23 cellular contexts compared by ENCODE assay signal in genomic region chr13:25490236-25490635, GRCh38.
"Had no signal": no experiment of that assay in that cellular context is flagged by ENCODE, and none has a peak within 500 bp of the region (broad histone marks: within the 10 kb centered on the region; RNA-seq: fewer than 3 reads in every experiment).

No MANE protein-coding gene starts in this region.

- H3K36me3 ChIP-seq: esophagus squamous epithelium, neural progenitor cell, ovary, stomach, thoracic aorta, upper lobe of left lung had no signal

- H3K4me3 Mint-ChIP-seq: activated CD4-positive, alpha-beta T cell treated with anti-CD3 and anti-CD28 coated beads, Interleukin-2, amount 10 ng/mL, durations not matched to agents 7 days and 5 days; activated CD8-positive, alpha-beta T cell treated with anti-CD3 and anti-CD28 coated beads, Interleukin-2, amount 10 ng/mL, durations not matched to agents 7 days and 5 days; activated naive CD8-positive, alpha-beta T cell treated with anti-CD3 and anti-CD28 coated beads, Interleukin-2, amount 10 ng/mL, durations not matched to agents 7 days and 5 days; activated T-cell treated with anti-CD3 and anti-CD28 coated beads, Interleukin-2, amount 50 U/mL, for 24 hours; memory B cell; naive B cell; neural progenitor cell had no signal

- H3K4me2 ChIP-seq: hepatocyte, neural progenitor cell, smooth muscle cell had no signal

- H2AFZ ChIP-seq: hepatocyte, neural progenitor cell had no signal

- DNase-seq: activated CD4-positive, alpha-beta T cell treated with anti-CD3 and anti-CD28 coated beads, Interleukin-2, amount 10 ng/mL, durations not matched to agents 7 days and 5 days; activated CD8-positive, alpha-beta T cell treated with anti-CD3 and anti-CD28 coated beads, Interleukin-2, amount 10 ng/mL, durations not matched to agents 7 days and 5 days; activated naive CD4-positive, alpha-beta T cell treated with Interleukin-2 at 50 U/mL for 16 hours; activated naive CD8-positive, alpha-beta T cell treated with anti-CD3 and anti-CD28 coated beads, Interleukin-2, amount 10 ng/mL, durations not matched to agents 7 days and 5 days; activated T-cell treated with anti-CD3 and anti-CD28 coated beads, Interleukin-2, amount 50 U/mL, for 24 hours; body of pancreas; central memory CD4-positive, alpha-beta T cell; esophagus squamous epithelium; mucosa of descending colon; naive B cell; ovary; stimulated activated CD4-positive, alpha-beta T cell treated with anti-CD3 and anti-CD28 coated beads, Interleukin-4, amount 100 ng/mL, for 1 hour; stomach had no signal

- H3K79me2 ChIP-seq: hepatocyte had no signal

- ATAC-seq: activated CD8-positive, alpha-beta T cell treated with anti-CD3 and anti-CD28 coated beads, Interleukin-2, amount 10 ng/mL, durations not matched to agents 7 days and 5 days; body of pancreas; mucosa of descending colon; sciatic nerve had no signal

- H3K4me1 ChIP-seq: body of pancreas, esophagus squamous epithelium, stomach, upper lobe of left lung had no signal

- H3K9me3 Mint-ChIP-seq: activated CD4-positive, alpha-beta T cell treated with anti-CD3 and anti-CD28 coated beads, Interleukin-2, amount 10 ng/mL, durations not matched to agents 7 days and 5 days; activated naive CD8-positive, alpha-beta T cell treated with anti-CD3 and anti-CD28 coated beads, Interleukin-2, amount 10 ng/mL, durations not matched to agents 7 days and 5 days; activated T-cell treated with anti-CD3 and anti-CD28 coated beads, Interleukin-2, amount 50 U/mL, for 24 hours; activated T-helper 2 cell treated with anti-CD3 and anti-CD28 coated beads, Interferon-gamma antibody, Interleukin-2, Interleukin-4, amounts not matched to agents 10 μg/mL and 5 μg/mL and 100 μg/mL, durations not matched to agents 14 hours and 24 hours and 36 hours; neural progenitor cell had no signal

- H3K9me3 ChIP-seq: body of pancreas, esophagus squamous epithelium, mucosa of descending colon, ovary, thoracic aorta, upper lobe of left lung had no signal

- H3K4me3 ChIP-seq: body of pancreas, coronary artery, esophagus squamous epithelium, hepatocyte, mucosa of descending colon, neural progenitor cell, ovary, smooth muscle cell, stomach, thoracic aorta, upper lobe of left lung had no signal

- FAIRE-seq: endothelial cell of umbilical vein had no signal

- H3K27ac Mint-ChIP-seq: activated CD4-positive, alpha-beta T cell treated with anti-CD3 and anti-CD28 coated beads, Interleukin-2, amount 10 ng/mL, durations not matched to agents 7 days and 5 days; activated CD8-positive, alpha-beta T cell treated with anti-CD3 and anti-CD28 coated beads, Interleukin-2, amount 10 ng/mL, durations not matched to agents 7 days and 5 days; activated naive CD8-positive, alpha-beta T cell treated with anti-CD3 and anti-CD28 coated beads, Interleukin-2, amount 10 ng/mL, durations not matched to agents 7 days and 5 days; activated T-cell treated with anti-CD3 and anti-CD28 coated beads, Interleukin-2, amount 50 U/mL, for 24 hours; activated T-helper 2 cell treated with anti-CD3 and anti-CD28 coated beads, Interferon-gamma antibody, Interleukin-2, Interleukin-4, amounts not matched to agents 10 μg/mL and 5 μg/mL and 100 μg/mL, durations not matched to agents 14 hours and 24 hours and 36 hours; memory B cell; naive B cell; neural progenitor cell had no signal

- H3K27ac ChIP-seq: body of pancreas, coronary artery, esophagus squamous epithelium, hepatocyte, neural progenitor cell, ovary, stomach, thoracic aorta, upper lobe of left lung had no signal

- H3K9ac ChIP-seq: neural progenitor cell had no signal

- H3K36me3 Mint-ChIP-seq: activated naive CD8-positive, alpha-beta T cell treated with anti-CD3 and anti-CD28 coated beads, Interleukin-2, amount 10 ng/mL, durations not matched to agents 7 days and 5 days; memory B cell; naive B cell; neural progenitor cell had no signal

- H3K4me1 Mint-ChIP-seq: activated CD4-positive, alpha-beta T cell treated with anti-CD3 and anti-CD28 coated beads, Interleukin-2, amount 10 ng/mL, durations not matched to agents 7 days and 5 days; activated naive CD8-positive, alpha-beta T cell treated with anti-CD3 and anti-CD28 coated beads, Interleukin-2, amount 10 ng/mL, durations not matched to agents 7 days and 5 days; memory B cell; naive B cell had no signal

- H3K27me3 ChIP-seq: body of pancreas, neural progenitor cell, ovary, upper lobe of left lung had no signal
